ENCODE assay signal across 14 cellular contexts in the genomic region with DNA sequence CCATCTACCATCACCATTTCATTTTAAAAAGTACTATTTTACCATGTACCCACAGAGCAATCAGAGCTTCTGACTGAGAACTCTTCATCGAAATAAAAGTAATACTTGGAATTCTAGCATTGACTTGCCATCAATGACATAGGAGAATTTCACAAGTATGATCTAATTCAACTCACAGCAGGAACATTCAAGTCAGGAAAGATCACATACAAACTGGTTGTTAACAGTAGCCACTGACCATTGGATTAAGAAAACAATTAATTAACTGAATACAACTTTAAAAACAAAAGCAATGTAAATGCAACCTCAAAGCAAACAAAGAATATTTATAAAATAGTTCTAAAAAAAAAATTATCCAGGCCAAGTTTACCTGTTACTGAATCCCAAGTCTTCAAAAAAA.
"Had no signal": no experiment of that assay in that cellular context is flagged by ENCODE, and none has a peak within 500 bp of the region (broad histone marks: within the 10 kb centered on the region; RNA-seq: fewer than 3 reads in every experiment).

No MANE protein-coding gene starts in this region.

- H3K27ac Mint-ChIP-seq: activated CD8-positive, alpha-beta memory T cell treated with anti-CD3 and anti-CD28 coated beads, Interleukin-2, amount 10 ng/mL, durations not matched to agents 7 days and 5 days; activated naive CD4-positive, alpha-beta T cell treated with anti-CD3 and anti-CD28 coated beads, Interleukin-2, amount 50 U/mL, for 24 hours; activated T-cell treated with anti-CD3 and anti-CD28 coated beads, Interleukin-2, amount 50 U/mL, for 24 hours; nephron progenitor cell; stimulated activated effector memory CD8-positive, alpha-beta T cell treated with anti-CD3 and anti-CD28 coated beads, Interleukin-12 subunit alpha, Interleukin-12 subunit beta, amount 100 ng/mL, for 72 hours; T-helper 17 cell had no signal

- DNase-seq: activated CD4-positive, alpha-beta T cell treated with anti-CD3 and anti-CD28 coated beads, Interleukin-2, amount 50 U/mL, for 4 hours; activated CD8-positive, alpha-beta memory T cell treated with anti-CD3 and anti-CD28 coated beads, Interleukin-2, amount 10 ng/mL, durations not matched to agents 7 days and 5 days; activated effector memory CD4-positive, alpha-beta T cell treated with Interleukin-2 at 50 U/mL for 16 hours; activated T-cell treated with anti-CD3 and anti-CD28 coated beads, Interleukin-2, amount 50 U/mL, for 24 hours; amniotic stem cell; effector memory CD4-positive, alpha-beta T cell; foreskin melanocyte; nephron progenitor cell; T-helper 17 cell; transverse colon had no signal

- ATAC-seq: activated CD4-positive, CD25-positive, alpha-beta regulatory T cell treated with anti-CD3 and anti-CD28 coated beads, Interleukin-2, amount 50 U/mL, for 24 hours; activated CD8-positive, alpha-beta memory T cell treated with anti-CD3 and anti-CD28 coated beads, Interleukin-2, amount 10 ng/mL, durations not matched to agents 7 days and 5 days; stimulated activated effector memory CD8-positive, alpha-beta T cell treated with anti-CD3 and anti-CD28 coated beads, Interleukin-12 subunit alpha, Interleukin-12 subunit beta, amount 100 ng/mL, for 72 hours; T-helper 17 cell had no signal

- H3K9me3 Mint-ChIP-seq: activated naive CD4-positive, alpha-beta T cell treated with anti-CD3 and anti-CD28 coated beads, Interleukin-2, amount 50 U/mL, for 24 hours; activated T-cell treated with anti-CD3 and anti-CD28 coated beads, Interleukin-2, amount 50 U/mL, for 24 hours; nephron progenitor cell; stimulated activated effector memory CD8-positive, alpha-beta T cell treated with anti-CD3 and anti-CD28 coated beads, Interleukin-12 subunit alpha, Interleukin-12 subunit beta, amount 100 ng/mL, for 72 hours had no signal

- H3K27me3 ChIP-seq: transverse colon had no signal

- H3K27ac ChIP-seq: coronary artery, transverse colon had no signal

- H3K27me3 Mint-ChIP-seq: activated CD8-positive, alpha-beta memory T cell treated with anti-CD3 and anti-CD28 coated beads, Interleukin-2, amount 10 ng/mL, durations not matched to agents 7 days and 5 days; activated naive CD4-positive, alpha-beta T cell treated with anti-CD3 and anti-CD28 coated beads, Interleukin-2, amount 50 U/mL, for 24 hours; activated T-cell treated with anti-CD3 and anti-CD28 coated beads, Interleukin-2, amount 50 U/mL, for 24 hours; T-helper 17 cell had no signal

- H3K9me3 ChIP-seq: transverse colon had no signal

- H3K4me3 Mint-ChIP-seq: activated CD8-positive, alpha-beta memory T cell treated with anti-CD3 and anti-CD28 coated beads, Interleukin-2, amount 10 ng/mL, durations not matched to agents 7 days and 5 days; activated naive CD4-positive, alpha-beta T cell treated with anti-CD3 and anti-CD28 coated beads, Interleukin-2, amount 50 U/mL, for 24 hours; activated T-cell treated with anti-CD3 and anti-CD28 coated beads, Interleukin-2, amount 50 U/mL, for 24 hours; nephron progenitor cell; stimulated activated effector memory CD8-positive, alpha-beta T cell treated with anti-CD3 and anti-CD28 coated beads, Interleukin-12 subunit alpha, Interleukin-12 subunit beta, amount 100 ng/mL, for 72 hours; T-helper 17 cell had no signal

- H3K36me3 ChIP-seq: transverse colon had no signal

- H3K4me3 ChIP-seq: coronary artery, transverse colon had no signal

- H3K36me3 Mint-ChIP-seq: stimulated activated effector memory CD8-positive, alpha-beta T cell treated with anti-CD3 and anti-CD28 coated beads, Interleukin-12 subunit alpha, Interleukin-12 subunit beta, amount 100 ng/mL, for 72 hours had no signal
